9 cellular contexts compared by ENCODE assay signal in genomic region chr12:13100610-13100881, GRCh38. TPM values are rescaled to one million over a fixed set of nuclear protein-coding genes. Genes with fewer than 3 reads are reported as not detected.
DNase-seq lines count a peak whose midpoint lies in the region; ATAC-seq, FAIRE-seq and TF ChIP-seq lines count a peak whose summit lies in the region.
"Had no signal": no experiment of that assay in that cellular context is flagged by ENCODE, and none has a peak within 500 bp of the region (broad histone marks: within the 10 kb centered on the region; RNA-seq: fewer than 3 reads in every experiment).

No MANE protein-coding gene starts in this region.

- DNase-seq in activated T-cell treated with anti-CD3 and anti-CD28 coated beads, Interleukin-2, amount 50 U/mL, for 24 hours, result no peak
- DNase-seq in activated T-cell treated with anti-CD3 and anti-CD28 coated beads, Interleukin-2, amount 50 U/mL, for 48 hours, result no peak
- DNase-seq in right lobe of liver, result no peak
- DNase-seq in tibial artery, result no peak
- DNase-seq in Ammon's horn (ENCODE audit: low spot score), result no peak
- no peak for DNase-seq in HTR-8/SVneo (ENCODE audit: insufficient read length, low spot score)
- DNase-seq in AML-193 (lab: John Stamatoyannopoulos, UW), result no peak

- 5 to 20% (median 10%) methylated on average over 6 of the region's 6 CpGs for WGBS in adipose tissue, 3 donors
- WGBS in right lobe of liver (ENCODE audit: insufficient coverage, low coverage, low lambda C conversion rate, missing lambda C conversion rate), result 18% methylated on average over 6 of the region's 6 CpGs

- no peak for TF ChIP-seq POLR2A in right lobe of liver (IDR thresholded peaks at IDR 0.05)

- H3K4me3 ChIP-seq in right lobe of liver (peak overlapping the region in 2 of 3 donors; percentile 39 to 66), tibial artery (peak overlapping the region; percentile 60 to 63)

- no peaks in the 10 kb centered on the region for H3K9me3 Mint-ChIP-seq in activated T-cell treated with anti-CD3 and anti-CD28 coated beads, Interleukin-2, amount 50 U/mL, for 24 hours

- peak overlapping the region; percentile 63 for H3K4me3 Mint-ChIP-seq in activated T-cell treated with anti-CD3 and anti-CD28 coated beads, Interleukin-2, amount 50 U/mL, for 24 hours

- no peaks in the 10 kb centered on the region for H3K27me3 Mint-ChIP-seq in activated T-cell treated with anti-CD3 and anti-CD28 coated beads, Interleukin-2, amount 50 U/mL, for 24 hours

- H3K27me3 ChIP-seq in right lobe of liver (no peaks in the 10 kb centered on the region), tibial artery (no peaks in the 10 kb centered on the region)

- H3K27ac Mint-ChIP-seq in activated T-cell treated with anti-CD3 and anti-CD28 coated beads, Interleukin-2, amount 50 U/mL, for 24 hours, result peak overlapping the region; percentile 89

- peaks cover 61% of the 10 kb centered on the region for H3K4me1 Mint-ChIP-seq in activated T-cell treated with anti-CD3 and anti-CD28 coated beads, Interleukin-2, amount 50 U/mL, for 24 hours (ENCODE audit: low read depth)

- H3K36me3 Mint-ChIP-seq in activated T-cell treated with anti-CD3 and anti-CD28 coated beads, Interleukin-2, amount 50 U/mL, for 24 hours (ENCODE audit: low read depth), result no peaks in the 10 kb centered on the region

- intact Hi-C loops in right lobe of liver (cut with DNase I) (loop anchor here in 1 of 2 donors (10.0 kb wide), 1 partner anchor 104 kb away; no protein-coding TSS in a partner anchor), tibial artery (cut with DNase I; ENCODE audit: low total_unique reads) (loop anchor here (5.0 kb wide), 1 partner anchor 97 kb away; the partner anchor contains the start of gene EMP1)

- no peak for ATAC-seq in right lobe of liver

- H3K4me1 ChIP-seq in right lobe of liver, result peaks cover 0 to 13% (median 0%) of the 10 kb centered on the region in 4 donors
- peaks cover 0 to 55% (median 21%) of the 10 kb centered on the region in 4 donors for H3K4me1 ChIP-seq in tibial artery

- H3K9me3 ChIP-seq in right lobe of liver (no peaks in the 10 kb centered on the region), tibial artery (no peaks in the 10 kb centered on the region)

- H3K27ac ChIP-seq in adipose tissue (ENCODE audit: low read depth, low read length) (peak overlapping the region; percentile 60), right lobe of liver (peak overlapping the region; percentile 60 to 91 (median 60)), tibial artery (peak overlapping the region; percentile 92 to 98)

- H3K36me3 ChIP-seq in right lobe of liver (no peaks in the 10 kb centered on the region), tibial artery (no peaks in the 10 kb centered on the region)

- no peak for FAIRE-seq in HTR-8/SVneo (lab: Jason Lieb, UNC)

- TF ChIP-seq CTCF in right lobe of liver (IDR thresholded peaks at IDR 0.05) (no peak), tibial artery (IDR thresholded peaks at IDR 0.05) (no peak)

RNA-seq across cellular contexts. Expression of gene GSG1, which starts 2.9 kb away (rescaled TPM):
- polyA plus RNA-seq in adipose tissue, result 1 to 10 TPM in 1 of 3 donors, not detected in 2; 4.0 TPM
- total RNA-seq in right lobe of liver, result not detected
- total RNA-seq: RPMI7951 had no signal

RNA-seq across cellular contexts. Expression of gene FAM234B, which starts 56.4 kb away (rescaled TPM):
- 1 to 10 TPM; 1.8 to 4.0 (median 2.3) TPM for polyA plus RNA-seq in adipose tissue
- 1 to 10 TPM; 2.9 to 4.8 (median 3.2) TPM for total RNA-seq in right lobe of liver
